In genomic region chr9:62897411-62898225, GRCh38 we compare ENCODE assay signal across 8 cellular contexts.
A peak's percentile ranks its signal among the peaks of the same experiment; 100 is the strongest.
DNase-seq lines count a peak whose midpoint lies in the region; FAIRE-seq and TF ChIP-seq lines count a peak whose summit lies in the region.
"Not testable (repeated sequence)": the region's sequence is repeated elsewhere in the genome, so short reads cannot be mapped to it uniquely, and the experiment has no call there.

No MANE protein-coding gene starts in this region.

- H3K36me3 ChIP-seq in mucosa of rectum (ENCODE audit: control insufficient read depth in 2 of 2, insufficient read depth in 2 of 2, low read length in 2 of 2), result not testable (repeated sequence)

- peak overlapping the region; percentile 26 to 68 for H3K9ac ChIP-seq in mucosa of rectum (ENCODE audit: low read depth in 1 of 2, low read length in 2 of 2)

- peak overlapping the region in 2 of 5 experiments; percentile 29 to 86 for H3K27ac Mint-ChIP-seq in brain
- not testable (repeated sequence) for H3K27ac Mint-ChIP-seq in type B pancreatic cell

- peak overlapping the region; percentile 59 to 84 (median 75) for H3K4me3 Mint-ChIP-seq in brain
- H3K4me3 Mint-ChIP-seq in type B pancreatic cell, result peak overlapping the region; percentile 62

- H3K4me3 ChIP-seq in GM08714 (ENCODE audit: low read length) (peak overlapping the region; percentile 67; the same call in 1 of the 2 replicates), mucosa of rectum (ENCODE audit: low read length in 2 of 2) (peak overlapping the region; percentile 63 to 68)

- DNase-seq in RCC 7860 (ENCODE audit: low spot score) (peak; percentile 3), glomerular visceral epithelial cell (ENCODE audit: extremely low spot score) (peak; percentile 12)
- peak; percentile 31 to 53 for DNase-seq in activated CD8-positive, alpha-beta memory T cell treated with anti-CD3 and anti-CD28 coated beads for 4 hours (ENCODE audit: low read depth in 2 of 2)
- DNase-seq in stimulated activated CD4-positive, alpha-beta T cell treated with anti-CD3 and anti-CD28 coated beads, Interleukin-12 subunit alpha, Interleukin-12 subunit beta, amount 100 ng/mL, for 4 hours, result peak; percentile 39
- DNase-seq in type B pancreatic cell (ENCODE audit: extremely low spot score, unreplicated experiment), result not testable (repeated sequence)

- not testable (repeated sequence) for TF ChIP-seq CTCF in brain (conservative IDR thresholded peaks at IDR 0.05); type B pancreatic cell (conservative IDR thresholded peaks at IDR 0.05)

- H3K27me3 Mint-ChIP-seq in brain, type B pancreatic cell: not testable (repeated sequence)

- not testable (repeated sequence) for H3K36me3 Mint-ChIP-seq in brain, type B pancreatic cell

- not testable (repeated sequence) for H3K4me1 ChIP-seq in mucosa of rectum (ENCODE audit: control insufficient read depth in 2 of 2, insufficient read depth in 2 of 2, low read length in 2 of 2)

- H3K9me3 ChIP-seq in mucosa of rectum (ENCODE audit: control insufficient read depth in 2 of 2, low read length in 2 of 2), result not testable (repeated sequence)

- FAIRE-seq in RCC 7860 (lab: Jason Lieb, UNC), result not testable (repeated sequence)

- not testable (repeated sequence) for H3K27me3 ChIP-seq in mucosa of rectum (ENCODE audit: control insufficient read depth in 2 of 2, insufficient read depth in 2 of 2, low read length in 2 of 2)

- H3K27ac ChIP-seq in mucosa of rectum (ENCODE audit: low read depth in 2 of 2, low read length in 2 of 2), result peak overlapping the region in 1 of 2 donors; percentile 58

- H3K4me1 Mint-ChIP-seq in brain; type B pancreatic cell (ENCODE audit: unreplicated experiment): not testable (repeated sequence)

- not testable (repeated sequence) for H3K9me3 Mint-ChIP-seq in brain, type B pancreatic cell
